ENCODE assay signal across 8 cellular contexts in genomic region chr1:28369225-28369517, GRCh38. TPM values are rescaled to one million over a fixed set of nuclear protein-coding genes. Genes with fewer than 3 reads are reported as not detected.
DNase-seq lines count a peak whose midpoint lies in the region; ATAC-seq and TF ChIP-seq lines count a peak whose summit lies in the region.

No MANE protein-coding gene starts in this region.

- H3K4me3 ChIP-seq in AG09309 (ENCODE audit: control insufficient read depth, low read depth, low read length) (peak overlapping the region; percentile 93), coronary artery (peak overlapping the region; percentile 93)

- peak overlapping the region; percentile 89 for H3K27ac ChIP-seq in KOPT-K1 (ENCODE audit: low read depth, low read length, poor library complexity, severe bottlenecking)
- peak overlapping the region; percentile 90 to 95 for H3K27ac ChIP-seq in coronary artery

- H3K9me3 Mint-ChIP-seq in natural killer cell = no peaks in the 10 kb centered on the region

- no peaks in the 10 kb centered on the region for H3K36me3 Mint-ChIP-seq in natural killer cell

- H3K4me1 Mint-ChIP-seq in natural killer cell = peaks cover 37 to 40% of the 10 kb centered on the region in 2 donors

- ATAC-seq in natural killer cell (no peak), HG03521 (IDR thresholded peaks at IDR 0.05; ENCODE audit: unreplicated experiment) (no peak), HG03354 (IDR thresholded peaks at IDR 0.05; ENCODE audit: poor library complexity, severe bottlenecking, unreplicated experiment) (no peak)

- H3K9me3 ChIP-seq in KOPT-K1 (ENCODE audit: insufficient read depth, low read length, poor library complexity, severe bottlenecking) = no peaks in the 10 kb centered on the region

- H3K36me3 ChIP-seq in KOPT-K1 (ENCODE audit: insufficient read depth, low read length) = peaks cover 8% of the 10 kb centered on the region; the same call in 1 of the 2 replicates

- H3K4me3 Mint-ChIP-seq in natural killer cell = peak overlapping the region; percentile 89

- intact Hi-C loops in natural killer cell (cut with micrococcal nuclease) = loop anchor here (5.0 kb wide), 1 partner anchor 122 kb away; no protein-coding TSS in a partner anchor

- TF ChIP-seq CTCF in AG09309 (IDR thresholded peaks at IDR 0.05; ENCODE audit: control insufficient read depth, insufficient read depth, low read depth, low read length, missing control alignments) (no peak), coronary artery (IDR thresholded peaks at IDR 0.05) (no peak), natural killer cell (IDR thresholded peaks at IDR 0.05) (no peak)

- peak overlapping the region; percentile 78 to 89 for H3K27ac Mint-ChIP-seq in natural killer cell

- no peaks in the 10 kb centered on the region for H3K27me3 Mint-ChIP-seq in natural killer cell (ENCODE audit: low read depth in 2 of 2)

- DNase-seq in AG09309 (ENCODE audit: low read depth) = no peak
- no peak for DNase-seq in coronary artery (ENCODE audit: low spot score)
- DNase-seq in natural killer cell = no peak
- no peak for DNase-seq in OCI-M2 (lab: John Stamatoyannopoulos, UW; ENCODE audit: unreplicated experiment)
- DNase-seq in SW480 (ENCODE audit: low spot score) = no peak

RNA-seq across cellular contexts. Expression of gene PHACTR4, which starts 0.4 kb away (rescaled TPM):
- 10 to 100 TPM; 35.2 to 50.9 (median 44.2) TPM for total RNA-seq in natural killer cell

RNA-seq across cellular contexts. Expression of gene MED18, which starts 40.3 kb away (rescaled TPM):
- total RNA-seq in natural killer cell = 10 to 100 TPM in 1 of 3 donors, 1 to 10 TPM in 2; 6.6 to 10.2 (median 8.9) TPM
